ENCODE assay signal across 1 cellular context in the genomic region with DNA sequence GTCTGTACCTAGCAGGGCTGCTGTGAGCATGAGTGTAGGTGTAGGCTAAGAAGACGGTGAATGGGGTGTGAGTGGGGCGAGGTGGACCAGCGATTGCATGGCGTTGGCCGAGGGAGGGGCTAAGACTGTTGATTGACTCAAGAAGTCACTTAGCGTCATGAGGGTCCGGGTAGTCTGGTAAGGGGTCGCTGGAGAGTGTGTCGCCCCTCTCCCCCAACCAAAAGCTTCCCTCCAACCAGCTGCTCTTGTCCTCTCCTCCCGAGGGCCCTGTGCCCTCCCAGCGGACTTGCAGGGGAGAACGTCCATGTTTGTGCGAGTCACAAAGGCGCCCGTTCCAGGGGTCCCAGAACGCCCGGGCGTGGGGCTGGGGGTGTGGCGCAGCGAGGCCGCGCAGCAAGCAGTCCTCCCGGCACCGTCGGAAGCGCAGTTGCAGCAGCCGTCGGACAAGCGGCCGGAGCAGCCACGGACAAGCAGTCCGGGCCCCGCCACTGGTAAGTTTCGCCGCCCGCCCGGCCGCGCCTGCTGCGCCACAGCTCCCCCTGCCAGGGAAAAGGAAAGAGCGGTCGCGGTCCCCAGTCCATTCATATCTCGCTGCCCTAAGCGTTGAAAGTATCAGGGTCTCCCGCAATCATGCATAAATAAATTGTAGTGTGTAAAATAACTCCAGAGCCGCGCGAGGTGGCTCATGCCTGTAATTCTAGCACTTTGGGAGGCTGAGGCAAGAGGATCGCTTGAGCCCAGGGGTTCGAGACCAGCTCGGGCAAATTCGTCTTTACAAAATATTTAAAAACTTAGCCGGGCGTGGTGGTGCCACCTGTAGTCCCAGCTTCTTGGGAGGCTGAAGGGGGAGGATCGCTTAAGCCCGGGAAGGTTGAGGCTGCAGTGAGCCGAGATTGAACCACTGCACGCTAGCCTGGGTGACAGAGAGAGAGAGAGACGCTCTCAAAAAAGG.
A peak's percentile ranks its signal among the peaks of the same experiment; 100 is the strongest.
TF ChIP-seq lines count a peak whose summit lies in the region.

A gene (plus strand): TSS at position 373 of the 952 bp plus-strand sequence. CDS start 5,968 bp downstream, outside the sequence.

TF ChIP-seq in WTC11, 78 proteins besides CTCF, POLR2A, EP300 and RAD21 (continued from another document):
- TF ChIP-seq, protein P1, sequence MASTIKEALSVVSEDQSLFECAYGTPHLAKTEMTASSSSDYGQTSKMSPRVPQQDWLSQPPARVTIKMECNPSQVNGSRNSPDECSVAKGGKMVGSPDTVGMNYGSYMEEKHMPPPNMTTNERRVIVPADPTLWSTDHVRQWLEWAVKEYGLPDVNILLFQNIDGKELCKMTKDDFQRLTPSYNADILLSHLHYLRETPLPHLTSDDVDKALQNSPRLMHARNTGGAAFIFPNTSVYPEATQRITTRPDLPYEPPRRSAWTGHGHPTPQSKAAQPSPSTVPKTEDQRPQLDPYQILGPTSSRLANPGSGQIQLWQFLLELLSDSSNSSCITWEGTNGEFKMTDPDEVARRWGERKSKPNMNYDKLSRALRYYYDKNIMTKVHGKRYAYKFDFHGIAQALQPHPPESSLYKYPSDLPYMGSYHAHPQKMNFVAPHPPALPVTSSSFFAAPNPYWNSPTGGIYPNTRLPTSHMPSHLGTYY (CRISPR knock-in tag; IDR thresholded peaks at IDR 0.05), result no peak
- TF ChIP-seq NR1H2 (CRISPR knock-in tag; IDR thresholded peaks at IDR 0.05), result no peak
- 0 out of 2 replicates have a peak, but pooled peaks have one; percentile 37 for TF ChIP-seq CREB1 (CRISPR knock-in tag; IDR thresholded peaks at IDR 0.05)
- no peak for TF ChIP-seq FOXP1 (CRISPR knock-in tag; IDR thresholded peaks at IDR 0.05; ENCODE audit: borderline replicate concordance)
- TF ChIP-seq, protein P2, sequence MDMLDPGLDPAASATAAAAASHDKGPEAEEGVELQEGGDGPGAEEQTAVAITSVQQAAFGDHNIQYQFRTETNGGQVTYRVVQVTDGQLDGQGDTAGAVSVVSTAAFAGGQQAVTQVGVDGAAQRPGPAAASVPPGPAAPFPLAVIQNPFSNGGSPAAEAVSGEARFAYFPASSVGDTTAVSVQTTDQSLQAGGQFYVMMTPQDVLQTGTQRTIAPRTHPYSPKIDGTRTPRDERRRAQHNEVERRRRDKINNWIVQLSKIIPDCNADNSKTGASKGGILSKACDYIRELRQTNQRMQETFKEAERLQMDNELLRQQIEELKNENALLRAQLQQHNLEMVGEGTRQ (CRISPR knock-in tag; IDR thresholded peaks at IDR 0.05), result no peak
- TF ChIP-seq, protein P3, sequence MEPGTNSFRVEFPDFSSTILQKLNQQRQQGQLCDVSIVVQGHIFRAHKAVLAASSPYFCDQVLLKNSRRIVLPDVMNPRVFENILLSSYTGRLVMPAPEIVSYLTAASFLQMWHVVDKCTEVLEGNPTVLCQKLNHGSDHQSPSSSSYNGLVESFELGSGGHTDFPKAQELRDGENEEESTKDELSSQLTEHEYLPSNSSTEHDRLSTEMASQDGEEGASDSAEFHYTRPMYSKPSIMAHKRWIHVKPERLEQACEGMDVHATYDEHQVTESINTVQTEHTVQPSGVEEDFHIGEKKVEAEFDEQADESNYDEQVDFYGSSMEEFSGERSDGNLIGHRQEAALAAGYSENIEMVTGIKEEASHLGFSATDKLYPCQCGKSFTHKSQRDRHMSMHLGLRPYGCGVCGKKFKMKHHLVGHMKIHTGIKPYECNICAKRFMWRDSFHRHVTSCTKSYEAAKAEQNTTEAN (CRISPR knock-in tag; IDR thresholded peaks at IDR 0.05), result 0 out of 2 replicates have a peak, but pooled peaks have one; percentile 37
- TF ChIP-seq FOXK1 (CRISPR knock-in tag; IDR thresholded peaks at IDR 0.05), result no peak
- TF ChIP-seq, protein P4, sequence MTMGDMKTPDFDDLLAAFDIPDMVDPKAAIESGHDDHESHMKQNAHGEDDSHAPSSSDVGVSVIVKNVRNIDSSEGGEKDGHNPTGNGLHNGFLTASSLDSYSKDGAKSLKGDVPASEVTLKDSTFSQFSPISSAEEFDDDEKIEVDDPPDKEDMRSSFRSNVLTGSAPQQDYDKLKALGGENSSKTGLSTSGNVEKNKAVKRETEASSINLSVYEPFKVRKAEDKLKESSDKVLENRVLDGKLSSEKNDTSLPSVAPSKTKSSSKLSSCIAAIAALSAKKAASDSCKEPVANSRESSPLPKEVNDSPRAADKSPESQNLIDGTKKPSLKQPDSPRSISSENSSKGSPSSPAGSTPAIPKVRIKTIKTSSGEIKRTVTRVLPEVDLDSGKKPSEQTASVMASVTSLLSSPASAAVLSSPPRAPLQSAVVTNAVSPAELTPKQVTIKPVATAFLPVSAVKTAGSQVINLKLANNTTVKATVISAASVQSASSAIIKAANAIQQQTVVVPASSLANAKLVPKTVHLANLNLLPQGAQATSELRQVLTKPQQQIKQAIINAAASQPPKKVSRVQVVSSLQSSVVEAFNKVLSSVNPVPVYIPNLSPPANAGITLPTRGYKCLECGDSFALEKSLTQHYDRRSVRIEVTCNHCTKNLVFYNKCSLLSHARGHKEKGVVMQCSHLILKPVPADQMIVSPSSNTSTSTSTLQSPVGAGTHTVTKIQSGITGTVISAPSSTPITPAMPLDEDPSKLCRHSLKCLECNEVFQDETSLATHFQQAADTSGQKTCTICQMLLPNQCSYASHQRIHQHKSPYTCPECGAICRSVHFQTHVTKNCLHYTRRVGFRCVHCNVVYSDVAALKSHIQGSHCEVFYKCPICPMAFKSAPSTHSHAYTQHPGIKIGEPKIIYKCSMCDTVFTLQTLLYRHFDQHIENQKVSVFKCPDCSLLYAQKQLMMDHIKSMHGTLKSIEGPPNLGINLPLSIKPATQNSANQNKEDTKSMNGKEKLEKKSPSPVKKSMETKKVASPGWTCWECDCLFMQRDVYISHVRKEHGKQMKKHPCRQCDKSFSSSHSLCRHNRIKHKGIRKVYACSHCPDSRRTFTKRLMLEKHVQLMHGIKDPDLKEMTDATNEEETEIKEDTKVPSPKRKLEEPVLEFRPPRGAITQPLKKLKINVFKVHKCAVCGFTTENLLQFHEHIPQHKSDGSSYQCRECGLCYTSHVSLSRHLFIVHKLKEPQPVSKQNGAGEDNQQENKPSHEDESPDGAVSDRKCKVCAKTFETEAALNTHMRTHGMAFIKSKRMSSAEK (CRISPR knock-in tag; IDR thresholded peaks at IDR 0.05; ENCODE audit: borderline replicate concordance), result no peak
- peak; percentile 57; the same call in 1 of the 2 replicates for TF ChIP-seq JUN (CRISPR knock-in tag; IDR thresholded peaks at IDR 0.05)
- TF ChIP-seq NR3C1 (CRISPR knock-in tag; conservative IDR thresholded peaks at IDR 0.05; ENCODE audit: low read depth), result no peak
- TF ChIP-seq SOX15 (CRISPR knock-in tag; IDR thresholded peaks at IDR 0.05), result no peak
- TF ChIP-seq ZNF232 (CRISPR knock-in tag; IDR thresholded peaks at IDR 0.05), result no peak
- no peak for TF ChIP-seq RELA (CRISPR knock-in tag; IDR thresholded peaks at IDR 0.05; ENCODE audit: borderline replicate concordance)
- peak; percentile 59 for TF ChIP-seq SP1 (CRISPR knock-in tag; conservative IDR thresholded peaks at IDR 0.05)
- no peak for TF ChIP-seq ZNF121 (CRISPR knock-in tag; IDR thresholded peaks at IDR 0.05)
- TF ChIP-seq ZNF138 (CRISPR knock-in tag; conservative IDR thresholded peaks at IDR 0.05), result no peak
- TF ChIP-seq, protein P5, sequence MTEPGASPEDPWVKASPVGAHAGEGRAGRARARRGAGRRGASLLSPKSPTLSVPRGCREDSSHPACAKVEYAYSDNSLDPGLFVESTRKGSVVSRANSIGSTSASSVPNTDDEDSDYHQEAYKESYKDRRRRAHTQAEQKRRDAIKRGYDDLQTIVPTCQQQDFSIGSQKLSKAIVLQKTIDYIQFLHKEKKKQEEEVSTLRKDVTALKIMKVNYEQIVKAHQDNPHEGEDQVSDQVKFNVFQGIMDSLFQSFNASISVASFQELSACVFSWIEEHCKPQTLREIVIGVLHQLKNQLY (CRISPR knock-in tag; IDR thresholded peaks at IDR 0.05), result no peak
- no peak for TF ChIP-seq EMX1 (CRISPR knock-in tag; IDR thresholded peaks at IDR 0.05)
- TF ChIP-seq, protein P6, sequence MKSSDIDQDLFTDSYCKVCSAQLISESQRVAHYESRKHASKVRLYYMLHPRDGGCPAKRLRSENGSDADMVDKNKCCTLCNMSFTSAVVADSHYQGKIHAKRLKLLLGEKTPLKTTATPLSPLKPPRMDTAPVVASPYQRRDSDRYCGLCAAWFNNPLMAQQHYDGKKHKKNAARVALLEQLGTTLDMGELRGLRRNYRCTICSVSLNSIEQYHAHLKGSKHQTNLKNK (CRISPR knock-in tag; IDR thresholded peaks at IDR 0.05), result no peak
